In the genomic region with DNA sequence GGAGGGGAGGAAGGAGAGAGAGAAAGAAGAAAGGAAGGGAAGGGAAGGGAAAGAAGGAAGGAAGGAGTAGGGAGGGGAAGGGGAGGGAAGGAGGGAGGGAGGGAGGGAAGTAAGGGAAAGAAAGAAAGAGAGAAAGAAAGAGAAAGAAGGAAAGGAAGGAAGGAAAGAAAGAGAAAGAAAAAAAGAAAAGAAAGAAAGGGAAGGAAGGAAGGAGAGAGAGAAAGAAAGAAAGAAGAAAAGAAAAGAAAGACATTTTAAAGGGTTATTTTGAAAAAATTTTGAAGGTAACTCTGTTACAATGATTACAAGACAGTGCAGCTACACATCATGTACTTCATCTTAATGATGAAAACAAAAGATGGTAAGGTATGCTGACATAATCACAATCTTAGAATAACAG, we compare ENCODE assay signal across 28 cellular contexts. TPM values are rescaled to one million over a fixed set of nuclear protein-coding genes. Genes with fewer than 3 reads are reported as not detected.
"Had no signal": no experiment of that assay in that cellular context is flagged by ENCODE, and none has a peak within 500 bp of the region (broad histone marks: within the 10 kb centered on the region; RNA-seq: fewer than 3 reads in every experiment).

No MANE protein-coding gene starts in this region.

- FAIRE-seq: urothelium cell line had no signal

- H3K9me3 Mint-ChIP-seq: stimulated activated effector memory CD8-positive, alpha-beta T cell treated with anti-CD3 and anti-CD28 coated beads, Interleukin-12 subunit alpha, Interleukin-12 subunit beta, amount 100 ng/mL, for 72 hours; stimulated activated naive B cell treated with anti-CD40 and anti-IgM and Interleukin-4, amounts not matched to agents 10 μg/mL and 1 μg/mL and 100 μg/mL, for 72 hours; stimulated activated naive CD8-positive, alpha-beta T cell treated with anti-CD3 and anti-CD28 coated beads, Interleukin-15, amount 100 ng/mL, for 72 hours; stimulated activated naive CD8-positive, alpha-beta T cell treated with anti-CD3 and anti-CD28 coated beads, Interleukin-15, Interleukin-2, amounts not matched to agents 100 ng/mL and 50 ng/mL, for 24 hours had no signal

- H3K36me3 Mint-ChIP-seq: stimulated activated naive B cell treated with anti-CD40 and anti-IgM and Interleukin-4, amounts not matched to agents 10 μg/mL and 1 μg/mL and 100 μg/mL, for 72 hours; type B pancreatic cell had no signal

- H3K27me3 Mint-ChIP-seq: stimulated activated memory B cell treated with anti-CD40 and anti-IgM and Interleukin-4, amounts not matched to agents 10 μg/mL and 1 μg/mL and 100 μg/mL, for 72 hours had no signal

- ATAC-seq: stimulated activated effector memory CD8-positive, alpha-beta T cell treated with anti-CD3 and anti-CD28 coated beads, Interleukin-12 subunit alpha, Interleukin-12 subunit beta, amount 100 ng/mL, for 72 hours; stimulated activated memory B cell treated with anti-CD40 and anti-IgM and Interleukin-4, amounts not matched to agents 10 μg/mL and 1 μg/mL and 100 μg/mL, for 72 hours; stimulated activated naive B cell treated with anti-CD40 and anti-IgM and Interleukin-4, amounts not matched to agents 10 μg/mL and 1 μg/mL and 100 μg/mL, for 72 hours; stimulated activated naive CD8-positive, alpha-beta T cell treated with anti-CD3 and anti-CD28 coated beads, Interleukin-15, amount 100 ng/mL, for 72 hours; stimulated activated naive CD8-positive, alpha-beta T cell treated with anti-CD3 and anti-CD28 coated beads, Interleukin-15, Interleukin-2, amounts not matched to agents 100 U/mL and 50 U/mL, for 24 hours; upper lobe of right lung had no signal

- H3K27me3 ChIP-seq: testis, thyroid gland, upper lobe of left lung, vagina had no signal

- H3K4me3 Mint-ChIP-seq: stimulated activated effector memory CD8-positive, alpha-beta T cell treated with anti-CD3 and anti-CD28 coated beads, Interleukin-12 subunit alpha, Interleukin-12 subunit beta, amount 100 ng/mL, for 72 hours; stimulated activated memory B cell treated with anti-CD40 and anti-IgM and Interleukin-4, amounts not matched to agents 10 μg/mL and 1 μg/mL and 100 μg/mL, for 72 hours; stimulated activated naive B cell treated with anti-CD40 and anti-IgM and Interleukin-4, amounts not matched to agents 10 μg/mL and 1 μg/mL and 100 μg/mL, for 72 hours; stimulated activated naive CD8-positive, alpha-beta T cell treated with anti-CD3 and anti-CD28 coated beads, Interleukin-15, amount 100 ng/mL, for 72 hours; stimulated activated naive CD8-positive, alpha-beta T cell treated with anti-CD3 and anti-CD28 coated beads, Interleukin-15, Interleukin-2, amounts not matched to agents 100 ng/mL and 50 ng/mL, for 24 hours; type B pancreatic cell had no signal

- H3K9me3 ChIP-seq: stomach, suprapubic skin, testis, thoracic aorta, thyroid gland, tibial artery, transverse colon, upper lobe of left lung, upper lobe of right lung, uterus, vagina had no signal

- H3K27ac ChIP-seq: stomach, suprapubic skin, testis, thoracic aorta, thyroid gland, tibial artery, tibial nerve, transverse colon, upper lobe of left lung, upper lobe of right lung, uterus, vagina had no signal

- H3K27ac Mint-ChIP-seq: stimulated activated effector memory CD8-positive, alpha-beta T cell treated with anti-CD3 and anti-CD28 coated beads, Interleukin-12 subunit alpha, Interleukin-12 subunit beta, amount 100 ng/mL, for 72 hours; stimulated activated memory B cell treated with anti-CD40 and anti-IgM and Interleukin-4, amounts not matched to agents 10 μg/mL and 1 μg/mL and 100 μg/mL, for 72 hours; stimulated activated naive B cell treated with anti-CD40 and anti-IgM and Interleukin-4, amounts not matched to agents 10 μg/mL and 1 μg/mL and 100 μg/mL, for 72 hours; stimulated activated naive CD8-positive, alpha-beta T cell treated with anti-CD3 and anti-CD28 coated beads, Interleukin-15, amount 100 ng/mL, for 72 hours; stimulated activated naive CD8-positive, alpha-beta T cell treated with anti-CD3 and anti-CD28 coated beads, Interleukin-15, Interleukin-2, amounts not matched to agents 100 ng/mL and 50 ng/mL, for 24 hours; type B pancreatic cell had no signal

- H3K36me3 ChIP-seq: stomach, suprapubic skin, thoracic aorta, thyroid gland, tibial artery, tibial nerve, transverse colon, upper lobe of left lung, upper lobe of right lung, uterus, vagina had no signal

- DNase-seq: stimulated activated CD4-positive, alpha-beta T cell treated with anti-CD3 and anti-CD28 coated beads, Interleukin-2, amount 100 ng/mL, for 48 hours; stimulated activated CD4-positive, alpha-beta T cell treated with anti-CD3 and anti-CD28 coated beads, Interleukin-4, amount 100 ng/mL, for 1 hour; stimulated activated CD4-positive, alpha-beta T cell treated with anti-CD3 and anti-CD28 coated beads, Interleukin-4, amount 100 ng/mL, for 24 hours; stimulated activated CD4-positive, alpha-beta T cell treated with anti-CD3 and anti-CD28 coated beads, Interleukin-4, amount 100 ng/mL, for 4 hours; stimulated activated CD8-positive, alpha-beta memory T cell treated with anti-CD3 and anti-CD28 coated beads, Interleukin-4, amount 100 ng/mL, for 48 hours; stimulated activated naive B cell treated with anti-CD40 and anti-IgM and Interleukin-4, amounts not matched to agents 10 μg/mL and 1 μg/mL and 100 μg/mL, for 72 hours; stimulated activated naive CD4-positive, alpha-beta T cell; stimulated activated naive CD4-positive, alpha-beta T cell treated with Interleukin-2 at 50 U/mL for 16 hours; stimulated activated naive CD8-positive, alpha-beta T cell treated with anti-CD3 and anti-CD28 coated beads, Interleukin-15, amount 100 ng/mL, for 72 hours; stimulated activated naive CD8-positive, alpha-beta T cell treated with anti-CD3 and anti-CD28 coated beads, Interleukin-15, Interleukin-2, amounts not matched to agents 100 U/mL and 50 U/mL, for 24 hours; stomach; substantia nigra; testis; thyroid gland; tibial artery; transverse colon; upper lobe of left lung; upper lobe of right lung; uterus had no signal

- H3K4me3 ChIP-seq: stomach, suprapubic skin, testis, thoracic aorta, thyroid gland, tibial artery, tibial nerve, transverse colon, upper lobe of left lung, upper lobe of right lung, uterus, vagina had no signal

- H3K4me1 ChIP-seq: testis, thyroid gland, upper lobe of right lung had no signal

RNA-seq across cellular contexts. Expression of a gene that starts 3.9 kb away (rescaled TPM):
- total RNA-seq: thoracic aorta had no signal
